Comparison of ENCODE assay signal across 2 cellular contexts in genomic region chr2:55418512-55419235, GRCh38.
TF ChIP-seq lines count a peak whose summit lies in the region.

No MANE protein-coding gene starts in this region.

TF ChIP-seq in A549, 52 proteins besides CTCF, POLR2A, EP300 and RAD21 (continued from another document):
- TF ChIP-seq HMGXB4 (CRISPR knock-in tag; IDR thresholded peaks at IDR 0.05; ENCODE audit: borderline replicate concordance): no peak
- no peak for TF ChIP-seq JUNB (IDR thresholded peaks at IDR 0.05)
- TF ChIP-seq GATA3 (IDR thresholded peaks at IDR 0.05; ENCODE audit: borderline replicate concordance): no peak

TF ChIP-seq in SK-N-SH treated with all-trans-retinoic acid at 6 μM for 48 hours, 23 proteins besides CTCF, POLR2A, EP300 and RAD21 (continued from another document):
- TF ChIP-seq ISL1 (CRISPR knock-in tag; IDR thresholded peaks at IDR 0.05): no peak
- TF ChIP-seq, protein P1, sequence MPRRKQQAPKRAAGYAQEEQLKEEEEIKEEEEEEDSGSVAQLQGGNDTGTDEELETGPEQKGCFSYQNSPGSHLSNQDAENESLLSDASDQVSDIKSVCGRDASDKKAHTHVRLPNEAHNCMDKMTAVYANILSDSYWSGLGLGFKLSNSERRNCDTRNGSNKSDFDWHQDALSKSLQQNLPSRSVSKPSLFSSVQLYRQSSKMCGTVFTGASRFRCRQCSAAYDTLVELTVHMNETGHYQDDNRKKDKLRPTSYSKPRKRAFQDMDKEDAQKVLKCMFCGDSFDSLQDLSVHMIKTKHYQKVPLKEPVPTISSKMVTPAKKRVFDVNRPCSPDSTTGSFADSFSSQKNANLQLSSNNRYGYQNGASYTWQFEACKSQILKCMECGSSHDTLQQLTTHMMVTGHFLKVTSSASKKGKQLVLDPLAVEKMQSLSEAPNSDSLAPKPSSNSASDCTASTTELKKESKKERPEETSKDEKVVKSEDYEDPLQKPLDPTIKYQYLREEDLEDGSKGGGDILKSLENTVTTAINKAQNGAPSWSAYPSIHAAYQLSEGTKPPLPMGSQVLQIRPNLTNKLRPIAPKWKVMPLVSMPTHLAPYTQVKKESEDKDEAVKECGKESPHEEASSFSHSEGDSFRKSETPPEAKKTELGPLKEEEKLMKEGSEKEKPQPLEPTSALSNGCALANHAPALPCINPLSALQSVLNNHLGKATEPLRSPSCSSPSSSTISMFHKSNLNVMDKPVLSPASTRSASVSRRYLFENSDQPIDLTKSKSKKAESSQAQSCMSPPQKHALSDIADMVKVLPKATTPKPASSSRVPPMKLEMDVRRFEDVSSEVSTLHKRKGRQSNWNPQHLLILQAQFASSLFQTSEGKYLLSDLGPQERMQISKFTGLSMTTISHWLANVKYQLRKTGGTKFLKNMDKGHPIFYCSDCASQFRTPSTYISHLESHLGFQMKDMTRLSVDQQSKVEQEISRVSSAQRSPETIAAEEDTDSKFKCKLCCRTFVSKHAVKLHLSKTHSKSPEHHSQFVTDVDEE (CRISPR knock-in tag; IDR thresholded peaks at IDR 0.05): no peak
- TF ChIP-seq ZNF565 (CRISPR knock-in tag; conservative IDR thresholded peaks at IDR 0.05; ENCODE audit: low read depth): no peak
- TF ChIP-seq ARNTL (CRISPR knock-in tag; IDR thresholded peaks at IDR 0.05; ENCODE audit: borderline replicate concordance, low read depth): no peak
